Comparison of ENCODE assay signal across 17 cellular contexts in genomic region chr12:95424271-95424994, GRCh38. TPM values are rescaled to one million over a fixed set of nuclear protein-coding genes. Genes with fewer than 3 reads are reported as not detected.
DNase-seq lines count a peak whose midpoint lies in the region; ATAC-seq and TF ChIP-seq lines count a peak whose summit lies in the region.
"Had no signal": no experiment of that assay in that cellular context is flagged by ENCODE, and none has a peak within 500 bp of the region (broad histone marks: within the 10 kb centered on the region; RNA-seq: fewer than 3 reads in every experiment).

No MANE protein-coding gene starts in this region.

- ATAC-seq in left lung (peak; percentile 76), GM21528 (IDR thresholded peaks at IDR 0.05; ENCODE audit: low FRiP score, unreplicated experiment) (no peak)
- ATAC-seq: CD8-positive, alpha-beta T cell had no signal

- H3K9me3 ChIP-seq in HEK293 (ENCODE audit: control insufficient read depth, insufficient read depth, low read depth, low read length): no peaks in the 10 kb centered on the region
- no peaks in the 10 kb centered on the region for H3K9me3 ChIP-seq in left lung
- H3K9me3 ChIP-seq: suprapubic skin had no signal

- POLR2A ChIA-PET in HEK293 (lab: Yijun Ruan, JAX): interaction anchor here (1.6 kb wide), 1 partner anchor 50 kb away, joined by 8 read pairs; the partner anchor contains the start of gene METAP2

- H3K9me3 Mint-ChIP-seq in type B pancreatic cell: peaks cover 9% of the 10 kb centered on the region
- H3K9me3 Mint-ChIP-seq: activated T-helper 1 cell treated with anti-CD3 and anti-CD28 coated beads, Interleukin-12 subunit alpha, Interleukin-12 subunit beta, Interleukin-2, Interleukin-4 antibody, amounts not matched to agents 30 ng/mL and 10 ng/mL and 1 ng/mL, durations not matched to agents 14 hours and 24 hours and 36 hours; CD8-positive, alpha-beta T cell; T-helper 2 cell treated with Interferon-gamma antibody and Interleukin-4, amounts not matched to agents 5 μg/mL and 100 μg/mL, for 36 hours had no signal

- H3K36me3 ChIP-seq in HEK293 (ENCODE audit: control insufficient read depth in 2 of 2, insufficient read depth in 1 of 2, low read length in 2 of 2) (no peaks in the 10 kb centered on the region), left lung (no peaks in the 10 kb centered on the region)
- H3K36me3 ChIP-seq: suprapubic skin had no signal

- no peak overlapping the region for H3K27ac Mint-ChIP-seq in type B pancreatic cell
- H3K27ac Mint-ChIP-seq: activated T-helper 1 cell treated with anti-CD3 and anti-CD28 coated beads, Interleukin-12 subunit alpha, Interleukin-12 subunit beta, Interleukin-2, Interleukin-4 antibody, amounts not matched to agents 30 ng/mL and 10 ng/mL and 1 ng/mL, durations not matched to agents 14 hours and 24 hours and 36 hours; CD8-positive, alpha-beta T cell; T-helper 2 cell treated with Interferon-gamma antibody and Interleukin-4, amounts not matched to agents 5 μg/mL and 100 μg/mL, for 36 hours had no signal

- TF ChIP-seq CTCF in HEK293 (tag by site-specific recombination; IDR thresholded peaks at IDR 0.05) (no peak), left lung (IDR thresholded peaks at IDR 0.05) (no peak), type B pancreatic cell (conservative IDR thresholded peaks at IDR 0.05) (no peak)

- no peaks in the 10 kb centered on the region for H3K27me3 Mint-ChIP-seq in type B pancreatic cell

- H3K4me3 Mint-ChIP-seq in type B pancreatic cell: no peak overlapping the region
- H3K4me3 Mint-ChIP-seq: activated T-helper 1 cell treated with anti-CD3 and anti-CD28 coated beads, Interleukin-12 subunit alpha, Interleukin-12 subunit beta, Interleukin-2, Interleukin-4 antibody, amounts not matched to agents 30 ng/mL and 10 ng/mL and 1 ng/mL, durations not matched to agents 14 hours and 24 hours and 36 hours; CD8-positive, alpha-beta T cell; T-helper 2 cell treated with Interferon-gamma antibody and Interleukin-4, amounts not matched to agents 5 μg/mL and 100 μg/mL, for 36 hours had no signal

- H3K4me1 Mint-ChIP-seq in type B pancreatic cell (ENCODE audit: unreplicated experiment): peaks cover 4% of the 10 kb centered on the region

- H3K27ac ChIP-seq in HEK293 (ENCODE audit: extremely low read depth, low read depth, low read length): no peak overlapping the region
- H3K27ac ChIP-seq in left lung: no peak overlapping the region
- H3K27ac ChIP-seq: suprapubic skin had no signal

- DNase-seq in Caki2 (ENCODE audit: low read depth) (peak; percentile 54), RPMI8226 (peak; percentile 11), left lung (peak in 1 of 2 donors; percentile 40), type B pancreatic cell (ENCODE audit: extremely low spot score, unreplicated experiment) (no peak), hepatic stellate cell (ENCODE audit: low spot score) (no peak), C1 segment of cervical spinal cord (lab: John Stamatoyannopoulos, UW) (no peak)
- DNase-seq: activated CD8-positive, alpha-beta memory T cell treated with anti-CD3 and anti-CD28 coated beads for 24 hours; CD8-positive, alpha-beta T cell; effector CD4-positive, alpha-beta T cell; IMR-90; NCI-H1048; NCI-H446 had no signal

- H3K36me3 Mint-ChIP-seq in type B pancreatic cell: no peaks in the 10 kb centered on the region
- H3K36me3 Mint-ChIP-seq: CD8-positive, alpha-beta T cell had no signal

- intact Hi-C loops in left lung (cut with DNase I): no loop called here

- H3K4me3 ChIP-seq in HEK293 (ENCODE audit: low read depth, low read length) (no peak overlapping the region), left lung (no peak overlapping the region)
- H3K4me3 ChIP-seq: suprapubic skin had no signal

- CTCF ChIA-PET in HEK293 (lab: Yijun Ruan, JAX): interaction anchor here (0.6 kb wide), 1 partner anchor 252 kb away, joined by 3 read pairs; no protein-coding TSS in a partner anchor

- in situ Hi-C loops in Caki2 (cut with HindIII; ENCODE audit: low pct_unique_long_range_greater_than_20kb, low sequenced_read_pairs): no loop called here

- H3K27me3 ChIP-seq in left lung: no peaks in the 10 kb centered on the region
- H3K27me3 ChIP-seq: suprapubic skin had no signal

- H3K4me1 ChIP-seq in HEK293 (ENCODE audit: control insufficient read depth, insufficient read depth, low read length) (no peaks in the 10 kb centered on the region), left lung (peaks cover 0 to 8% of the 10 kb centered on the region in 2 donors)

TF ChIP-seq in HEK293, 187 proteins besides CTCF, POLR2A, EP300 and RAD21 (continues in another document):
- TF ChIP-seq, protein P1, sequence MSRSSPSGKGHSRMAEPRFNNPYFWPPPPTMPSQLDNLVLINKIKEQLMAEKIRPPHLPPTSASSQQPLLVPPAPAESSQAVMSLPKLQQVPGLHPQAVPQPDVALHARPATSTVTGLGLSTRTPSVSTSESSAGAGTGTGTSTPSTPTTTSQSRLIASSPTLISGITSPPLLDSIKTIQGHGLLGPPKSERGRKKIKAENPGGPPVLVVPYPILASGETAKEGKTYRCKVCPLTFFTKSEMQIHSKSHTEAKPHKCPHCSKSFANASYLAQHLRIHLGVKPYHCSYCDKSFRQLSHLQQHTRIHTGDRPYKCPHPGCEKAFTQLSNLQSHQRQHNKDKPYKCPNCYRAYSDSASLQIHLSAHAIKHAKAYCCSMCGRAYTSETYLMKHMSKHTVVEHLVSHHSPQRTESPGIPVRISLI (tag by site-specific recombination; IDR thresholded peaks at IDR 0.05): peak; percentile 26; the same call in 1 of the 2 replicates
- TF ChIP-seq, protein P2, sequence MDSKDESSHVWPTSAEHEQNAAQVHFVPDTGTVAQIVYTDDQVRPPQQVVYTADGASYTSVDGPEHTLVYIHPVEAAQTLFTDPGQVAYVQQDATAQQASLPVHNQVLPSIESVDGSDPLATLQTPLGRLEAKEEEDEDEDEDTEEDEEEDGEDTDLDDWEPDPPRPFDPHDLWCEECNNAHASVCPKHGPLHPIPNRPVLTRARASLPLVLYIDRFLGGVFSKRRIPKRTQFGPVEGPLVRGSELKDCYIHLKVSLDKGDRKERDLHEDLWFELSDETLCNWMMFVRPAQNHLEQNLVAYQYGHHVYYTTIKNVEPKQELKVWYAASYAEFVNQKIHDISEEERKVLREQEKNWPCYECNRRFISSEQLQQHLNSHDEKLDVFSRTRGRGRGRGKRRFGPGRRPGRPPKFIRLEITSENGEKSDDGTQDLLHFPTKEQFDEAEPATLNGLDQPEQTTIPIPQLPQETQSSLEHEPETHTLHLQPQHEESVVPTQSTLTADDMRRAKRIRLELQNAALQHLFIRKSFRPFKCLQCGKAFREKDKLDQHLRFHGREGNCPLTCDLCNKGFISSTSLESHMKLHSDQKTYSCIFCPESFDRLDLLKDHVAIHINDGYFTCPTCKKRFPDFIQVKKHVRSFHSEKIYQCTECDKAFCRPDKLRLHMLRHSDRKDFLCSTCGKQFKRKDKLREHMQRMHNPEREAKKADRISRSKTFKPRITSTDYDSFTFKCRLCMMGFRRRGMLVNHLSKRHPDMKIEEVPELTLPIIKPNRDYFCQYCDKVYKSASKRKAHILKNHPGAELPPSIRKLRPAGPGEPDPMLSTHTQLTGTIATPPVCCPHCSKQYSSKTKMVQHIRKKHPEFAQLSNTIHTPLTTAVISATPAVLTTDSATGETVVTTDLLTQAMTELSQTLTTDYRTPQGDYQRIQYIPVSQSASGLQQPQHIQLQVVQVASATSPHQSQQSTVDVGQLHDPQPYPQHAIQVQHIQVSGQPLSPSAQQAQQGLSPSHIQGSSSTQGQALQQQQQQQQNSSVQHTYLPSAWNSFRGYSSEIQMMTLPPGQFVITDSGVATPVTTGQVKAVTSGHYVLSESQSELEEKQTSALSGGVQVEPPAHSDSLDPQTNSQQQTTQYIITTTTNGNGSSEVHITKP (tag by site-specific recombination; IDR thresholded peaks at IDR 0.05): no peak
- TF ChIP-seq ZBTB17 (tag by site-specific recombination; IDR thresholded peaks at IDR 0.05): peak; percentile 40; the same call in 1 of the 2 replicates
- no peak for TF ChIP-seq ZSCAN30 (tag by site-specific recombination; IDR thresholded peaks at IDR 0.05)
- TF ChIP-seq ZNF777 (tag by site-specific recombination; IDR thresholded peaks at IDR 0.05; ENCODE audit: borderline replicate concordance): no peak
- TF ChIP-seq, protein P3, sequence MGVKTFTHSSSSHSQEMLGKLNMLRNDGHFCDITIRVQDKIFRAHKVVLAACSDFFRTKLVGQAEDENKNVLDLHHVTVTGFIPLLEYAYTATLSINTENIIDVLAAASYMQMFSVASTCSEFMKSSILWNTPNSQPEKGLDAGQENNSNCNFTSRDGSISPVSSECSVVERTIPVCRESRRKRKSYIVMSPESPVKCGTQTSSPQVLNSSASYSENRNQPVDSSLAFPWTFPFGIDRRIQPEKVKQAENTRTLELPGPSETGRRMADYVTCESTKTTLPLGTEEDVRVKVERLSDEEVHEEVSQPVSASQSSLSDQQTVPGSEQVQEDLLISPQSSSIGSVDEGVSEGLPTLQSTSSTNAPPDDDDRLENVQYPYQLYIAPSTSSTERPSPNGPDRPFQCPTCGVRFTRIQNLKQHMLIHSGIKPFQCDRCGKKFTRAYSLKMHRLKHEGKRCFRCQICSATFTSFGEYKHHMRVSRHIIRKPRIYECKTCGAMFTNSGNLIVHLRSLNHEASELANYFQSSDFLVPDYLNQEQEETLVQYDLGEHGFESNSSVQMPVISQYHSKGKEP (tag by site-specific recombination; IDR thresholded peaks at IDR 0.05): no peak
- no peak for TF ChIP-seq ZFP3 (tag by site-specific recombination; IDR thresholded peaks at IDR 0.05; ENCODE audit: low read depth)
- no peak for TF ChIP-seq ZSCAN18 (tag by site-specific recombination; IDR thresholded peaks at IDR 0.05)
- TF ChIP-seq KLF8 (tag by site-specific recombination; IDR thresholded peaks at IDR 0.05): no peak; the same call in 1 of the 2 replicates
- no peak for TF ChIP-seq GLI2 (tag by site-specific recombination; IDR thresholded peaks at IDR 0.05; ENCODE audit: borderline replicate concordance, low read depth)
- no peak for TF ChIP-seq KLF7 (tag by site-specific recombination; IDR thresholded peaks at IDR 0.05; ENCODE audit: borderline replicate concordance)
- no peak for TF ChIP-seq ZNF549 (tag by site-specific recombination; IDR thresholded peaks at IDR 0.05)

RNA-seq across cellular contexts. Expression of gene METAP2, which starts 49.5 kb away (rescaled TPM):
- total RNA-seq in Caki2 (2014; rRNA removed; shearing (Covaris generic); ENCODE audit: low replicate concordance): 41.9 and 57.8 TPM in 2 replicates
- total RNA-seq in left lung (10 to 100 TPM; 56.3 to 57.5 TPM), type B pancreatic cell (ENCODE audit: low replicate concordance) (67.6 and 79.8 TPM in 2 replicates)

Comparison
In these comparisons a context has a peak if more than half of its experiments do, and no peak if none do; other contexts are left out.
1. DNase-seq: peak in Caki2 (single experiment) and RPMI8226 (single experiment); none in type B pancreatic cell (single experiment), hepatic stellate cell (single experiment) and C1 segment of cervical spinal cord (0 of 14).